In genomic region chr21:8992731-8993174, GRCh38 we compare ENCODE assay signal across 1 cellular context.
TF ChIP-seq lines count a peak whose summit lies in the region.

No MANE protein-coding gene starts in this region.

TF ChIP-seq in HepG2, 621 proteins besides CTCF, POLR2A, EP300 and RAD21 (continued from another document and continues in another):
- TF ChIP-seq CSRNP1 (CRISPR knock-in tag; IDR thresholded peaks at IDR 0.05) = no peak
- no peak for TF ChIP-seq SP140L (CRISPR knock-in tag; IDR thresholded peaks at IDR 0.05; ENCODE audit: borderline replicate concordance)
- no peak for TF ChIP-seq ARNTL (CRISPR knock-in tag; IDR thresholded peaks at IDR 0.05)
- peak; percentile 43; the same call in 1 of the 2 replicates for TF ChIP-seq HOXA3 (CRISPR knock-in tag; IDR thresholded peaks at IDR 0.05)
- TF ChIP-seq YY1 (IDR thresholded peaks at IDR 0.05; ENCODE audit: insufficient read depth, insufficient replicate concordance, low read depth, low read length) = peak; percentile 11
- no peak for TF ChIP-seq ZBTB20 (CRISPR knock-in tag; IDR thresholded peaks at IDR 0.05; ENCODE audit: borderline replicate concordance, low read depth)
- TF ChIP-seq ZNF577 (CRISPR knock-in tag; IDR thresholded peaks at IDR 0.05; ENCODE audit: borderline replicate concordance, low read depth) = no peak
- TF ChIP-seq NR2F1 (CRISPR knock-in tag; IDR thresholded peaks at IDR 0.05) = no peak
- no peak for TF ChIP-seq TFDP2 (CRISPR knock-in tag; IDR thresholded peaks at IDR 0.05)
- TF ChIP-seq ZNF572 (CRISPR knock-in tag; IDR thresholded peaks at IDR 0.05) = no peak
- no peak for TF ChIP-seq AGO2 (optimal IDR thresholded peaks at IDR 0.05; ENCODE audit: low read depth, low read length)
- TF ChIP-seq HDAC2 (CRISPR knock-in tag; IDR thresholded peaks at IDR 0.05) = no peak
- TF ChIP-seq IKZF4 (CRISPR knock-in tag; IDR thresholded peaks at IDR 0.05; ENCODE audit: borderline replicate concordance, low read depth, not compliant biosample characterization) = no peak
- TF ChIP-seq ZNF180 (CRISPR knock-in tag; IDR thresholded peaks at IDR 0.05; ENCODE audit: borderline replicate concordance, low read depth) = no peak
- TF ChIP-seq JDP2 (CRISPR knock-in tag; IDR thresholded peaks at IDR 0.05; ENCODE audit: borderline replicate concordance) = no peak
- no peak for TF ChIP-seq TAF1 (CRISPR knock-in tag; IDR thresholded peaks at IDR 0.05)
- TF ChIP-seq U2AF2 (IDR thresholded peaks at IDR 0.05; ENCODE audit: low read depth, low read length) = 0 out of 2 replicates have a peak, but pooled peaks have one; percentile 59
- no peak for TF ChIP-seq KAT2B (IDR thresholded peaks at IDR 0.05; ENCODE audit: borderline replicate concordance, low read depth, low read length)
- no peak for TF ChIP-seq ZNF556 (CRISPR knock-in tag; IDR thresholded peaks at IDR 0.05; ENCODE audit: borderline replicate concordance)
- TF ChIP-seq DBP (CRISPR knock-in tag; IDR thresholded peaks at IDR 0.05; ENCODE audit: not compliant biosample characterization) = no peak
- no peak for TF ChIP-seq CREB3 (CRISPR knock-in tag; IDR thresholded peaks at IDR 0.05)
- TF ChIP-seq ZFY (CRISPR knock-in tag; IDR thresholded peaks at IDR 0.05) = no peak
- TF ChIP-seq KIAA2018 (CRISPR knock-in tag; IDR thresholded peaks at IDR 0.05; ENCODE audit: borderline replicate concordance) = no peak
- TF ChIP-seq MIER2 (CRISPR knock-in tag; IDR thresholded peaks at IDR 0.05) = no peak
- TF ChIP-seq CAMTA2 (CRISPR knock-in tag; IDR thresholded peaks at IDR 0.05; ENCODE audit: borderline replicate concordance) = no peak
- TF ChIP-seq PBX2 (CRISPR knock-in tag; IDR thresholded peaks at IDR 0.05) = no peak
- TF ChIP-seq ZNF660 (CRISPR knock-in tag; IDR thresholded peaks at IDR 0.05; ENCODE audit: borderline replicate concordance, low read depth) = no peak
- TF ChIP-seq ZNF816 (CRISPR knock-in tag; IDR thresholded peaks at IDR 0.05; ENCODE audit: borderline replicate concordance) = no peak
- no peak for TF ChIP-seq XBP1 (CRISPR knock-in tag; IDR thresholded peaks at IDR 0.05)
- TF ChIP-seq ZBTB14 (CRISPR knock-in tag; IDR thresholded peaks at IDR 0.05) = no peak
- TF ChIP-seq U2AF1 (optimal IDR thresholded peaks at IDR 0.05; ENCODE audit: low read depth, low read length) = peak; percentile 88
- TF ChIP-seq TCF12 (IDR thresholded peaks at IDR 0.05) = no peak
- TF ChIP-seq TCF12 (CRISPR knock-in tag; IDR thresholded peaks at IDR 0.05) = no peak
- TF ChIP-seq SNAPC5 (CRISPR knock-in tag; IDR thresholded peaks at IDR 0.05; ENCODE audit: borderline replicate concordance) = no peak
- TF ChIP-seq ZNF18 (CRISPR knock-in tag; IDR thresholded peaks at IDR 0.05; ENCODE audit: insufficient replicate concordance) = no peak
- TF ChIP-seq THYN1 (CRISPR knock-in tag; IDR thresholded peaks at IDR 0.05; ENCODE audit: borderline replicate concordance, low read depth) = no peak
- no peak for TF ChIP-seq ZNF788 (CRISPR knock-in tag; IDR thresholded peaks at IDR 0.05; ENCODE audit: borderline replicate concordance)
- no peak for TF ChIP-seq ZNF30 (CRISPR knock-in tag; IDR thresholded peaks at IDR 0.05)
- TF ChIP-seq RFX1 (IDR thresholded peaks at IDR 0.05) = no peak
- no peak for TF ChIP-seq HOXA7 (CRISPR knock-in tag; IDR thresholded peaks at IDR 0.05)
- TF ChIP-seq UBTF (CRISPR knock-in tag; IDR thresholded peaks at IDR 0.05) = peak; percentile 85
- no peak for TF ChIP-seq ZNF674 (CRISPR knock-in tag; IDR thresholded peaks at IDR 0.05; ENCODE audit: low read depth)
